ENCODE assay signal across 18 cellular contexts in genomic region chr21:39251326-39251725, GRCh38.
DNase-seq lines count a peak whose midpoint lies in the region; ATAC-seq and TF ChIP-seq lines count a peak whose summit lies in the region.
"Had no signal": no experiment of that assay in that cellular context is flagged by ENCODE, and none has a peak within 500 bp of the region (broad histone marks: within the 10 kb centered on the region; RNA-seq: fewer than 3 reads in every experiment).

No MANE protein-coding gene starts in this region.

- peak overlapping the region; percentile 53 for H3K27ac ChIP-seq in left ventricle myocardium inferior (replicated peaks)
- peak overlapping the region in 1 of 10 donors; percentile 51 for H3K27ac ChIP-seq in heart right ventricle
- H3K27ac ChIP-seq: HL-60, pancreas, upper lobe of left lung had no signal

- peaks cover 0 to 6% of the 10 kb centered on the region in 2 donors for H3K4me1 Mint-ChIP-seq in immature natural killer cell

- H3K27me3 ChIP-seq in left ventricle myocardium inferior (ENCODE audit: low read depth), result no peaks in the 10 kb centered on the region
- no peaks in the 10 kb centered on the region for H3K27me3 ChIP-seq in heart right ventricle
- H3K27me3 ChIP-seq in adipocyte (replicated peaks; ENCODE audit: control insufficient read depth, insufficient read depth, low read length), result no peaks in the 10 kb centered on the region
- H3K27me3 ChIP-seq: pancreas, upper lobe of left lung had no signal

- no peak for DNase-seq in left ventricle myocardium inferior
- no peak for DNase-seq in heart right ventricle
- peak; percentile 74 for DNase-seq in adipocyte (ENCODE audit: low read depth)
- peak; percentile 9 for DNase-seq in fibroblast of the aortic adventitia (ENCODE audit: low read depth)
- DNase-seq in immature natural killer cell, result no peak
- no peak for DNase-seq in mucosa of gallbladder (ENCODE audit: low spot score)
- DNase-seq: activated CD4-positive, alpha-beta T cell treated with anti-CD3 and anti-CD28 coated beads for 36 hours; activated effector memory CD4-positive, alpha-beta T cell treated with Interleukin-2 at 50 U/mL for 16 hours; CD4-positive, alpha-beta memory T cell; cerebellar nuclear complex; KBM-7; pancreas; stimulated activated naive CD8-positive, alpha-beta T cell treated with anti-CD3 and anti-CD28 coated beads, Interleukin-15, Interleukin-2, amounts not matched to agents 100 U/mL and 50 U/mL, for 24 hours; upper lobe of left lung had no signal

- TF ChIP-seq CTCF in left ventricle myocardium inferior (IDR thresholded peaks at IDR 0.05; ENCODE audit: borderline replicate concordance) (no peak), heart right ventricle (IDR thresholded peaks at IDR 0.05) (no peak), fibroblast of the aortic adventitia (IDR thresholded peaks at IDR 0.05; ENCODE audit: insufficient read depth, low read length) (no peak)

- H3K9me3 ChIP-seq in left ventricle myocardium inferior (replicated peaks) (no peaks in the 10 kb centered on the region), heart right ventricle (no peaks in the 10 kb centered on the region), adipocyte (ENCODE audit: control insufficient read depth, low read length) (no peaks in the 10 kb centered on the region)
- H3K9me3 ChIP-seq: pancreas, upper lobe of left lung had no signal

- H3K36me3 Mint-ChIP-seq in immature natural killer cell, result peaks cover 4 to 21% (median 9%) of the 10 kb centered on the region in 3 donors

- ATAC-seq in heart right ventricle, result no peak
- no peak for ATAC-seq in HG02623 (IDR thresholded peaks at IDR 0.05; ENCODE audit: unreplicated experiment)
- ATAC-seq in GM18498 (IDR thresholded peaks at IDR 0.05; ENCODE audit: unreplicated experiment), result no peak
- ATAC-seq: activated CD4-positive, alpha-beta T cell treated with anti-CD3 and anti-CD28 coated beads for 36 hours; sciatic nerve; stimulated activated naive CD8-positive, alpha-beta T cell treated with anti-CD3 and anti-CD28 coated beads, Interleukin-15, Interleukin-2, amounts not matched to agents 100 U/mL and 50 U/mL, for 24 hours had no signal

- peaks cover 0 to 2% (median 0%) of the 10 kb centered on the region in 3 donors for H3K27me3 Mint-ChIP-seq in immature natural killer cell (ENCODE audit: low read depth in 3 of 3)
- H3K27me3 Mint-ChIP-seq: activated CD4-positive, alpha-beta T cell treated with anti-CD3 and anti-CD28 coated beads for 36 hours; CD4-positive, alpha-beta memory T cell had no signal

- H3K36me3 ChIP-seq in left ventricle myocardium inferior (peaks cover 63% of the 10 kb centered on the region), heart right ventricle (peaks cover 0 to 99% (median 31%) of the 10 kb centered on the region in 9 donors), adipocyte (ENCODE audit: control insufficient read depth, insufficient read depth, low read length, severe bottlenecking) (peaks cover 78% of the 10 kb centered on the region)

- H3K4me3 ChIP-seq in left ventricle myocardium inferior (no peak overlapping the region), heart right ventricle (no peak overlapping the region), adipocyte (ENCODE audit: low read length) (no peak overlapping the region), fibroblast of the aortic adventitia (ENCODE audit: low read depth, low read length) (no peak overlapping the region)
- H3K4me3 ChIP-seq: pancreas, upper lobe of left lung had no signal

- H3K4me1 ChIP-seq in left ventricle myocardium inferior (peaks cover 28% of the 10 kb centered on the region), heart right ventricle (peaks cover 0 to 28% (median 10%) of the 10 kb centered on the region in 9 donors), adipocyte (ENCODE audit: control insufficient read depth, insufficient read depth, low read length) (no peaks in the 10 kb centered on the region)

- WGBS in heart right ventricle, 2 donors, result 70 to 75% methylated on average over 3 of the region's 3 CpGs

- H3K4me3 Mint-ChIP-seq in immature natural killer cell, result no peak overlapping the region
- H3K4me3 Mint-ChIP-seq: activated CD4-positive, alpha-beta T cell treated with anti-CD3 and anti-CD28 coated beads for 36 hours; CD4-positive, alpha-beta memory T cell had no signal

- H3K9me3 Mint-ChIP-seq in immature natural killer cell, result no peaks in the 10 kb centered on the region

- peak overlapping the region in 1 of 6 donors; percentile 16 for H3K27ac Mint-ChIP-seq in immature natural killer cell
- H3K27ac Mint-ChIP-seq: activated CD4-positive, alpha-beta T cell treated with anti-CD3 and anti-CD28 coated beads for 36 hours had no signal

- intact Hi-C loops in left ventricle myocardium inferior (cut with micrococcal nuclease) (no loop called here), heart right ventricle (cut with DNase I) (loop anchor here in 1 of 10 donors (5.0 kb wide), 1 partner anchor 136 kb away; no protein-coding TSS in a partner anchor)

- H3K9ac ChIP-seq in adipocyte (ENCODE audit: low read length), result no peak overlapping the region

Comparison
In these comparisons a context has a peak if more than half of its experiments do, and no peak if none do; other contexts are left out.
1. DNase-seq: peak in adipocyte (single experiment) and fibroblast of the aortic adventitia (single experiment); none in left ventricle myocardium inferior (single experiment), heart right ventricle (0 of 2), immature natural killer cell (0 of 3) and mucosa of gallbladder (single experiment).